In the genomic region with DNA sequence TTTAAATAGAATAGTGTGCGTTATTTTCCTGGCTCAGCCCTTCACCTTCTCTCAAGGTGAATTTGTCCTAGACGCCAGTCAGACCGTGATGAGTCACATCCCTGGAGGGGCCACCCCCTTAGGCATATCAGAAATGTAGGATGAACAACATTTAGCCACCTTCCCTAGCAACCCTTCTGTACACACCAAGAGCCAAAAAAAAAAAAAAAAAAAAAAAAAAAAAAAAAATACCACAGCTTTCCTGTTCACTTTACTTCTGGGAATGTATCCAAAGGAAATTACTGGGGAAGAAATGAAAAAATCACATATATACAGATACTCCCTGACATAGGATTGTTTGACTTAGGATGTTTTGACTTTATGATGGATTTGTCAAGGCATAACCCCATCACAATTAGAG, we compare ENCODE assay signal across 1 cellular context.
TF ChIP-seq lines count a peak whose summit lies in the region.

No MANE protein-coding gene starts in this region.

TF ChIP-seq in IMR-90, 13 proteins besides CTCF, POLR2A, EP300 and RAD21 (continued from another document):
- TF ChIP-seq ELK1 (IDR thresholded peaks at IDR 0.05; ENCODE audit: borderline replicate concordance, low read depth, low read length), result no peak
